ENCODE assay signal across 25 cellular contexts in genomic region chr11:16171882-16172281, GRCh38.
"Had no signal": no experiment of that assay in that cellular context is flagged by ENCODE, and none has a peak within 500 bp of the region (broad histone marks: within the 10 kb centered on the region; RNA-seq: fewer than 3 reads in every experiment).

No MANE protein-coding gene starts in this region.

- H3K36me3 Mint-ChIP-seq: natural killer cell; stimulated activated memory B cell treated with anti-CD40 and anti-IgM and Interleukin-4, amounts not matched to agents 10 μg/mL and 1 μg/mL and 100 μg/mL, for 72 hours; type B pancreatic cell had no signal

- ATAC-seq: left cardiac atrium; left lung; lower lobe of right lung; natural killer cell; right lobe of liver; stimulated activated memory B cell treated with anti-CD40 and anti-IgM and Interleukin-4, amounts not matched to agents 10 μg/mL and 1 μg/mL and 100 μg/mL, for 72 hours; stimulated activated naive CD8-positive, alpha-beta T cell treated with anti-CD3 and anti-CD28 coated beads, Interleukin-15, amount 100 ng/mL, for 72 hours had no signal

- H3K36me3 ChIP-seq: left lung, lower lobe of right lung, ovary, right atrium auricular region, right lobe of liver, tibial nerve, uterus had no signal

- H3K4me2 ChIP-seq: smooth muscle cell had no signal

- H3K9me3 ChIP-seq: left lung, lower lobe of right lung, ovary, right atrium auricular region, right lobe of liver, tibial nerve, uterus had no signal

- FAIRE-seq: keratinocyte had no signal

- H3K27ac Mint-ChIP-seq: natural killer cell; nephron progenitor cell; progenitor cell of endocrine pancreas; stimulated activated memory B cell treated with anti-CD40 and anti-IgM and Interleukin-4, amounts not matched to agents 10 μg/mL and 1 μg/mL and 100 μg/mL, for 72 hours; stimulated activated naive CD8-positive, alpha-beta T cell treated with anti-CD3 and anti-CD28 coated beads, Interleukin-15, amount 100 ng/mL, for 72 hours; type B pancreatic cell had no signal

- H3K4me3 ChIP-seq: left lung, lower lobe of right lung, ovary, right atrium auricular region, right lobe of liver, smooth muscle cell, tibial nerve, uterus had no signal

- DNase-seq: kidney glomerular epithelial cell; left cardiac atrium; left lung; lower lobe of right lung; mammary epithelial cell; mesenchymal stem cell; natural killer cell; nephron progenitor cell; ovary; right lobe of liver; stimulated activated CD4-positive, alpha-beta T cell treated with anti-CD3 and anti-CD28 coated beads, Interleukin-1b, Interleukin-23, amount 100 ng/mL, for 48 hours; stimulated activated CD4-positive, alpha-beta T cell treated with anti-CD3 and anti-CD28 coated beads, Interleukin-2, amount 100 ng/mL, for 48 hours; stimulated activated CD4-positive, alpha-beta T cell treated with anti-CD3 and anti-CD28 coated beads, Interleukin-4, amount 100 ng/mL, for 4 hours; stimulated activated CD8-positive, alpha-beta memory T cell treated with anti-CD3 and anti-CD28 coated beads, Interleukin-4, amount 100 ng/mL, for 48 hours; stimulated activated naive CD4-positive, alpha-beta T cell treated with Interleukin-2 at 50 U/mL for 16 hours; stimulated activated naive CD8-positive, alpha-beta T cell treated with anti-CD3 and anti-CD28 coated beads, Interleukin-15, amount 100 ng/mL, for 72 hours; substantia nigra; uterus had no signal

- H3K27ac ChIP-seq: left lung, lower lobe of right lung, ovary, right atrium auricular region, right lobe of liver, tibial nerve, uterus had no signal

- H3K4me1 ChIP-seq: left lung, lower lobe of right lung, right lobe of liver, uterus had no signal

- H3K27me3 Mint-ChIP-seq: progenitor cell of endocrine pancreas; stimulated activated memory B cell treated with anti-CD40 and anti-IgM and Interleukin-4, amounts not matched to agents 10 μg/mL and 1 μg/mL and 100 μg/mL, for 72 hours; stimulated activated naive CD8-positive, alpha-beta T cell treated with anti-CD3 and anti-CD28 coated beads, Interleukin-15, amount 100 ng/mL, for 72 hours; type B pancreatic cell had no signal

- H3K9me3 Mint-ChIP-seq: natural killer cell; nephron progenitor cell; stimulated activated memory B cell treated with anti-CD40 and anti-IgM and Interleukin-4, amounts not matched to agents 10 μg/mL and 1 μg/mL and 100 μg/mL, for 72 hours; stimulated activated naive CD8-positive, alpha-beta T cell treated with anti-CD3 and anti-CD28 coated beads, Interleukin-15, amount 100 ng/mL, for 72 hours; type B pancreatic cell had no signal

- H3K4me3 Mint-ChIP-seq: natural killer cell; nephron progenitor cell; stimulated activated memory B cell treated with anti-CD40 and anti-IgM and Interleukin-4, amounts not matched to agents 10 μg/mL and 1 μg/mL and 100 μg/mL, for 72 hours; stimulated activated naive CD8-positive, alpha-beta T cell treated with anti-CD3 and anti-CD28 coated beads, Interleukin-15, amount 100 ng/mL, for 72 hours; type B pancreatic cell had no signal

- H3K4me1 Mint-ChIP-seq: natural killer cell; stimulated activated memory B cell treated with anti-CD40 and anti-IgM and Interleukin-4, amounts not matched to agents 10 μg/mL and 1 μg/mL and 100 μg/mL, for 72 hours; stimulated activated naive CD8-positive, alpha-beta T cell treated with anti-CD3 and anti-CD28 coated beads, Interleukin-15, amount 100 ng/mL, for 72 hours had no signal

- H3K27me3 ChIP-seq: left lung, ovary, right atrium auricular region, right lobe of liver, tibial nerve, uterus had no signal
